In genomic region chr2:183967756-183968155, GRCh38 we compare ENCODE assay signal across 24 cellular contexts.
A peak's percentile ranks its signal among the peaks of the same experiment; 100 is the strongest.
DNase-seq lines count a peak whose midpoint lies in the region; ATAC-seq and TF ChIP-seq lines count a peak whose summit lies in the region.
"Had no signal": no experiment of that assay in that cellular context is flagged by ENCODE, and none has a peak within 500 bp of the region (broad histone marks: within the 10 kb centered on the region; RNA-seq: fewer than 3 reads in every experiment).

No MANE protein-coding gene starts in this region.

- ATAC-seq in GM19452 (IDR thresholded peaks at IDR 0.05; ENCODE audit: unreplicated experiment) (peak; percentile 51), HG03442 (IDR thresholded peaks at IDR 0.05; ENCODE audit: unreplicated experiment) (peak; percentile 58), lower lobe of right lung (no peak)
- ATAC-seq: CD8-positive, alpha-beta T cell; T-cell had no signal

- POLR2A ChIA-PET in A673 (lab: Charles Lee; ENCODE audit: low non-redundant PET), result no interaction called here

- CTCF ChIA-PET in A673 (lab: Charles Lee), result no interaction called here

- intact Hi-C loops in lower lobe of right lung (cut with DNase I) (no loop called here), A673 (cut with micrococcal nuclease; ENCODE audit: unreplicated experiment) (no loop called here)

- BruUV-seq in A673 (replicated peaks; lab: Mats Ljungman, UMichigan), result no TSS peak

- no peaks in the 10 kb centered on the region for H3K36me3 ChIP-seq in lower lobe of right lung
- H3K36me3 ChIP-seq in A673 (ENCODE audit: insufficient read depth, low read length, poor library complexity, severe bottlenecking), result no peaks in the 10 kb centered on the region
- H3K36me3 ChIP-seq: BLaER1 treated with 17β-estradiol and CSF1 and Interleukin-3, amounts not matched to agents 10 nM and 100 nM; SJCRH30 had no signal

- H3K4me3 ChIP-seq in lower lobe of right lung, result no peak overlapping the region
- no peak overlapping the region for H3K4me3 ChIP-seq in A673 (ENCODE audit: low read depth, low read length, poor library complexity, severe bottlenecking)
- H3K4me3 ChIP-seq: BLaER1 treated with 17β-estradiol and CSF1 and Interleukin-3, amounts not matched to agents 10 nM and 100 nM; SJCRH30 had no signal

- H3K27ac ChIP-seq in lower lobe of right lung, result no peak overlapping the region
- no peak overlapping the region for H3K27ac ChIP-seq in A673 (ENCODE audit: low read depth, low read length, poor library complexity, severe bottlenecking)
- H3K27ac ChIP-seq: 22Rv1; BLaER1 treated with 17β-estradiol and CSF1 and Interleukin-3, amounts not matched to agents 10 nM and 100 nM; SJCRH30 had no signal

- H3K9me3 ChIP-seq in lower lobe of right lung, result no peaks in the 10 kb centered on the region
- no peaks in the 10 kb centered on the region for H3K9me3 ChIP-seq in A673 (ENCODE audit: low read depth, low read length, poor library complexity, severe bottlenecking)
- H3K9me3 ChIP-seq: BLaER1 treated with 17β-estradiol and CSF1 and Interleukin-3, amounts not matched to agents 10 nM and 100 nM; SJCRH30 had no signal

- TF ChIP-seq CTCF in lower lobe of right lung (IDR thresholded peaks at IDR 0.05) (no peak), A673 (conservative IDR thresholded peaks at IDR 0.05; ENCODE audit: low read depth, low read length) (no peak)

- H3K27me3 ChIP-seq in lower lobe of right lung (ENCODE audit: low read depth) (no peaks in the 10 kb centered on the region), A673 (replicated peaks; ENCODE audit: insufficient read depth, low read depth, low read length, poor library complexity) (no peaks in the 10 kb centered on the region)
- H3K27me3 ChIP-seq: BLaER1 treated with 17β-estradiol and CSF1 and Interleukin-3, amounts not matched to agents 10 nM and 100 nM; SJCRH30 had no signal

- in situ Hi-C loops in Caki2 (cut with HindIII; ENCODE audit: low pct_unique_long_range_greater_than_20kb, low sequenced_read_pairs), result no loop called here

- peak; percentile 25 for DNase-seq in Caki2 (ENCODE audit: low read depth)
- peak; percentile 35 for DNase-seq in kidney tubule cell (ENCODE audit: low spot score)
- DNase-seq in activated CD4-positive, alpha-beta T cell treated with anti-CD3 and anti-CD28 coated beads, Interleukin-2, amount 50 U/mL, for 4 hours, result no peak
- DNase-seq in lower lobe of right lung, result no peak
- no peak for DNase-seq in A673 (ENCODE audit: low spot score)
- DNase-seq in NCI-H2029 treated with DMSO at 0.1 percent for 48 hours (lab: John Stamatoyannopoulos, UW), result no peak
- DNase-seq: Calu3; CD8-positive, alpha-beta T cell; DMS153; GDM1; IMR-90; MV-4-11; NCI-H1105 treated with DMSO at 0.1 percent for 48 hours; NCI-H2081; NCI-H2171; NCI-H345; NCI-H524; NCI-H82; SJCRH30; T-cell had no signal

- no peaks in the 10 kb centered on the region for H3K4me1 ChIP-seq in lower lobe of right lung
- H3K4me1 ChIP-seq in A673 (ENCODE audit: insufficient read depth, low read length, poor library complexity, severe bottlenecking), result no peaks in the 10 kb centered on the region
- H3K4me1 ChIP-seq: BLaER1 treated with 17β-estradiol and CSF1 and Interleukin-3, amounts not matched to agents 10 nM and 100 nM; SJCRH30 had no signal

Comparison
In these comparisons a context has a peak if more than half of its experiments do, and no peak if none do; other contexts are left out.
1. DNase-seq: peak in Caki2 (single experiment) and kidney tubule cell (single experiment); none in activated CD4-positive, alpha-beta T cell treated with anti-CD3 and anti-CD28 coated beads, Interleukin-2, amount 50 U/mL, for 4 hours (0 of 2), lower lobe of right lung (single experiment), A673 (single experiment) and NCI-H2029 treated with DMSO at 0.1 percent for 48 hours (single experiment).
2. ATAC-seq: peak in GM19452 (single experiment) and HG03442 (single experiment); none in lower lobe of right lung (0 of 2).